9 cellular contexts compared by ENCODE assay signal in genomic region chr4:121800638-121800960, GRCh38. TPM values are rescaled to one million over a fixed set of nuclear protein-coding genes. Genes with fewer than 3 reads are reported as not detected.
A peak's percentile ranks its signal among the peaks of the same experiment; 100 is the strongest.
DNase-seq lines count a peak whose midpoint lies in the region; ATAC-seq and TF ChIP-seq lines count a peak whose summit lies in the region.
"Had no signal": no experiment of that assay in that cellular context is flagged by ENCODE, and none has a peak within 500 bp of the region (broad histone marks: within the 10 kb centered on the region; RNA-seq: fewer than 3 reads in every experiment).

No MANE protein-coding gene starts in this region.

- no peak overlapping the region for H2BK120ac ChIP-seq in mesenchymal stem cell (ENCODE audit: low read depth, low read length)

- peak overlapping the region; percentile 63 for H2AK5ac ChIP-seq in mesenchymal stem cell (ENCODE audit: low read length, severe bottlenecking)

- no peak overlapping the region for H2BK5ac ChIP-seq in mesenchymal stem cell (ENCODE audit: low read depth, low read length, poor library complexity, severe bottlenecking)

- no peak overlapping the region for H2BK12ac ChIP-seq in mesenchymal stem cell (ENCODE audit: low read length in 2 of 2)

- peak overlapping the region; percentile 8 to 59 for H3K4ac ChIP-seq in mesenchymal stem cell (ENCODE audit: low read depth in 1 of 2, low read length in 2 of 2)

- H3K4me1 Mint-ChIP-seq in MCF 10A (ENCODE audit: insufficient read depth, unreplicated experiment): peaks cover 22% of the 10 kb centered on the region

- H3K23ac ChIP-seq in mesenchymal stem cell (ENCODE audit: low read length in 2 of 2): no peak overlapping the region

- no peak overlapping the region for H3K14ac ChIP-seq in mesenchymal stem cell (ENCODE audit: low read length in 2 of 2)

- peak overlapping the region; percentile 11 for H2AFZ ChIP-seq in mesenchymal stem cell (ENCODE audit: low read depth, low read length)

- ATAC-seq in GM21381 (IDR thresholded peaks at IDR 0.05; ENCODE audit: unreplicated experiment): peak; percentile 33

- peak overlapping the region; percentile 77 to 99 (median 88) for H3K4me3 ChIP-seq in BLaER1 treated with 17β-estradiol and CSF1 and Interleukin-3, amounts not matched to agents 10 nM and 100 nM
- H3K4me3 ChIP-seq in HL-60 (replicated peaks; ENCODE audit: insufficient read depth, low read length): peak overlapping the region; percentile 86
- peak overlapping the region in 1 of 2 experiments; percentile 94 for H3K4me3 ChIP-seq in mesenchymal stem cell (ENCODE audit: insufficient read depth in 1 of 2, low read depth in 1 of 2, low read length in 2 of 2)

- H4K91ac ChIP-seq in mesenchymal stem cell (ENCODE audit: low read length): no peak overlapping the region

- TF ChIP-seq CTCF in HL-60 (IDR thresholded peaks at IDR 0.05; ENCODE audit: insufficient read depth, low read length) (no peak), MCF 10A (IDR thresholded peaks at IDR 0.05; ENCODE audit: unreplicated experiment) (no peak)

- peak overlapping the region; percentile 13 to 72 for H3K18ac ChIP-seq in mesenchymal stem cell (ENCODE audit: low read depth in 1 of 2, low read length in 2 of 2)

- peak overlapping the region; percentile 90 for H3K27ac Mint-ChIP-seq in MCF 10A (ENCODE audit: low read depth, unreplicated experiment)

- no peaks in the 10 kb centered on the region for H4K20me1 ChIP-seq in BLaER1 treated with 17β-estradiol and CSF1 and Interleukin-3, amounts not matched to agents 10 nM and 100 nM

- peak overlapping the region; percentile 99 for H4K8ac ChIP-seq in mesenchymal stem cell (ENCODE audit: low read length)

- no peaks in the 10 kb centered on the region for H3K9me3 Mint-ChIP-seq in MCF 10A (ENCODE audit: unreplicated experiment)

- no peaks in the 10 kb centered on the region for H3K9me3 ChIP-seq in BLaER1 treated with 17β-estradiol and CSF1 and Interleukin-3, amounts not matched to agents 10 nM and 100 nM (replicated peaks in 1 of 11)
- H3K9me3 ChIP-seq in mesenchymal stem cell (ENCODE audit: control insufficient read depth, low read length): no peaks in the 10 kb centered on the region

- H3K9ac ChIP-seq in BLaER1 treated with 17β-estradiol and CSF1 and Interleukin-3, amounts not matched to agents 10 nM and 100 nM: peak overlapping the region; percentile 86 to 96 (median 91)
- H3K9ac ChIP-seq in mesenchymal stem cell (ENCODE audit: low read length): peak overlapping the region; percentile 97

- TSS peak; percentile 99 for BruUV-seq in MCF 10A (replicated peaks; lab: Mats Ljungman, UMichigan)

- H3K27me3 ChIP-seq in BLaER1 treated with 17β-estradiol and CSF1 and Interleukin-3, amounts not matched to agents 10 nM and 100 nM: no peaks in the 10 kb centered on the region
- H3K27me3 ChIP-seq in HL-60 (ENCODE audit: insufficient read depth, poor library complexity, severe bottlenecking) (peaks cover 4% of the 10 kb centered on the region), mesenchymal stem cell (ENCODE audit: control insufficient read depth in 1 of 2, insufficient read depth in 1 of 2, low read length in 2 of 2) (no peaks in the 10 kb centered on the region)

- POLR2A ChIA-PET in MCF 10A (lab: Yijun Ruan, JAX): interaction anchor here (0.9 to 3.1 kb wide), 6 partner anchors 14 to 104 kb away, joined by 4 to 31 read pairs (median 10); partner anchors contain the start of genes ANXA5 and CCNA2

- H3K4me1 ChIP-seq in BLaER1 treated with 17β-estradiol and CSF1 and Interleukin-3, amounts not matched to agents 10 nM and 100 nM: peaks cover 25 to 46% (median 34%) of the 10 kb centered on the region in 10 experiments
- no peaks in the 10 kb centered on the region for H3K4me1 ChIP-seq in mesenchymal stem cell (ENCODE audit: control insufficient read depth, insufficient read depth, low read depth, low read length)

- WGBS in mesenchymal stem cell: 79% methylated on average over 8 of the region's 8 CpGs

- DNase-seq in HL-60 (ENCODE audit: low read depth in 1 of 2, low spot score in 1 of 2) (no peak), MCF 10A (ENCODE audit: unreplicated experiment) (no peak), mesenchymal stem cell (no peak), islet precursor cell (no peak), NCI-H510A treated with DMSO at 0.1 percent for 48 hours (lab: John Stamatoyannopoulos, UW) (no peak), NCI-H2196 treated with DMSO at 0.1 percent for 48 hours (lab: John Stamatoyannopoulos, UW; ENCODE audit: unreplicated experiment) (no peak)

- no peaks in the 10 kb centered on the region for H3K27me3 Mint-ChIP-seq in MCF 10A (ENCODE audit: insufficient read depth, unreplicated experiment)

- peak overlapping the region; percentile 76 to 94 (median 89) for H3K27ac ChIP-seq in BLaER1 treated with 17β-estradiol and CSF1 and Interleukin-3, amounts not matched to agents 10 nM and 100 nM
- H3K27ac ChIP-seq in HL-60 (replicated peaks) (peak overlapping the region; percentile 90), mesenchymal stem cell (ENCODE audit: low read length, poor library complexity, severe bottlenecking) (peak overlapping the region; percentile 71)

- peak overlapping the region; percentile 68 to 94 (median 78) for H3K4me2 ChIP-seq in BLaER1 treated with 17β-estradiol and CSF1 and Interleukin-3, amounts not matched to agents 10 nM and 100 nM
- peak overlapping the region; percentile 92 for H3K4me2 ChIP-seq in mesenchymal stem cell (ENCODE audit: low read length, poor library complexity, severe bottlenecking)

- H3K4me3 Mint-ChIP-seq in MCF 10A (ENCODE audit: unreplicated experiment): peak overlapping the region; percentile 86

- intact Hi-C loops in MCF 10A (cut with micrococcal nuclease): loop anchor here (5.0 kb wide), 1 partner anchor 103 kb away; the partner anchor contains the start of gene ANXA5

- CTCF ChIA-PET in MCF 10A (lab: Yijun Ruan, JAX): no interaction called here

- H2BK15ac ChIP-seq in mesenchymal stem cell (ENCODE audit: low read depth, poor library complexity, severe bottlenecking): no peak overlapping the region

- peaks cover 21% of the 10 kb centered on the region for H3K79me1 ChIP-seq in mesenchymal stem cell (replicated peaks; ENCODE audit: low read length, poor library complexity, severe bottlenecking)

- H3K36me3 ChIP-seq in BLaER1 treated with 17β-estradiol and CSF1 and Interleukin-3, amounts not matched to agents 10 nM and 100 nM: peaks cover 31 to 36% (median 32%) of the 10 kb centered on the region in 11 experiments
- peaks cover 8 to 26% of the 10 kb centered on the region in 2 experiments for H3K36me3 ChIP-seq in mesenchymal stem cell (ENCODE audit: control insufficient read depth in 1 of 2, insufficient read depth in 2 of 2, low read depth in 1 of 2, low read length in 2 of 2)

- peaks cover 29% of the 10 kb centered on the region for H3K36me3 Mint-ChIP-seq in MCF 10A (ENCODE audit: insufficient read depth, unreplicated experiment)

RNA-seq across cellular contexts. Expression of gene EXOSC9, which starts 0.5 kb away (rescaled TPM):
- total RNA-seq in MCF 10A (2022): 29.2 and 30.9 TPM in 2 replicates
- 16.7 TPM for polyA plus RNA-seq in mesenchymal stem cell (2013, experiment 1 of 2)
- 17.1 TPM for polyA plus RNA-seq in mesenchymal stem cell (2013, experiment 2 of 2)

RNA-seq across cellular contexts. Expression of gene CCNA2, which starts 23.1 kb away (rescaled TPM):
- 12.1 and 22.0 TPM in 2 replicates for total RNA-seq in MCF 10A (2022)
- 7.1 TPM for polyA plus RNA-seq in mesenchymal stem cell (2013, experiment 1 of 2)
- polyA plus RNA-seq in mesenchymal stem cell (2013, experiment 2 of 2): 7.4 TPM

RNA-seq across cellular contexts. Expression of gene SMIM43, which starts 35.6 kb away (rescaled TPM):
- not detected in 2 replicates for total RNA-seq in MCF 10A (2022)
- polyA plus RNA-seq in mesenchymal stem cell (2013, experiment 1 of 2): not detected
- polyA plus RNA-seq in mesenchymal stem cell (2013, experiment 2 of 2): not detected
- total RNA-seq: HT1080 had no signal
